In the genomic region with DNA sequence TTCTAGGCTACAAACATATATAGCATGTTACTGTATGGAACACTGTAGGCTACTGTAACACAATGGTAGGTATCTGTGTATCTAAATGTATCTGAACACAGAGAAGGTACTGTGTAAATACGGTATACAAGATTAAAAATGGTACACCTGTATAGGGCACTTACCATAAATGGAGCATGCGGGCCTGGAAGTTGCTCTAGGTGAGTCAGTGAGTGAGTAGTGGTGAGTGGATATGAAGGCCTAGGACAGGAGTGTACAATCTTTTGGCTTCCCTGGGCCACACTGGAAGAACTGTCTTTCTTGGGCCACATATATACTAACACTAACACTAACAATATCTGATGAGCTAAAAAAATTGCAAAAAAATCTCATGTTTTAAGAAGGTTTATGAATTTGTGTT, we compare ENCODE assay signal across 25 cellular contexts. TPM values are rescaled to one million over a fixed set of nuclear protein-coding genes. Genes with fewer than 3 reads are reported as not detected.
DNase-seq lines count a peak whose midpoint lies in the region; ATAC-seq lines count a peak whose summit lies in the region.
"Had no signal": no experiment of that assay in that cellular context is flagged by ENCODE, and none has a peak within 500 bp of the region (broad histone marks: within the 10 kb centered on the region; RNA-seq: fewer than 3 reads in every experiment).

No MANE protein-coding gene starts in this region.

- H3K4me1 Mint-ChIP-seq in memory B cell: peaks cover 20% of the 10 kb centered on the region
- no peaks in the 10 kb centered on the region for H3K4me1 Mint-ChIP-seq in activated CD8-positive, alpha-beta T cell treated with anti-CD3 and anti-CD28 coated beads, Interleukin-2, amount 10 ng/mL, durations not matched to agents 7 days and 5 days (ENCODE audit: low read depth)

- H3K9me3 Mint-ChIP-seq in memory B cell: no peaks in the 10 kb centered on the region
- H3K9me3 Mint-ChIP-seq in activated CD8-positive, alpha-beta T cell treated with anti-CD3 and anti-CD28 coated beads, Interleukin-2, amount 10 ng/mL, durations not matched to agents 7 days and 5 days (ENCODE audit: insufficient read depth): no peaks in the 10 kb centered on the region
- H3K9me3 Mint-ChIP-seq: CD4-positive, alpha-beta memory T cell; H9 had no signal

- H3K36me3 Mint-ChIP-seq in memory B cell: peaks cover 41% of the 10 kb centered on the region
- H3K36me3 Mint-ChIP-seq in activated CD8-positive, alpha-beta T cell treated with anti-CD3 and anti-CD28 coated beads, Interleukin-2, amount 10 ng/mL, durations not matched to agents 7 days and 5 days (ENCODE audit: low read depth): peaks cover 17% of the 10 kb centered on the region

- CTCF ChIA-PET in activated CD8-positive, alpha-beta T cell treated with anti-CD3 and anti-CD28 coated beads, Interleukin-2, amount 10 ng/mL, durations not matched to agents 7 days and 5 days (lab: Charles Lee): interaction anchor here (1.0 to 1.7 kb wide), 3 partner anchors 15 to 106 kb away, joined by 3 to 9 read pairs (median 5); partner anchors contain the start of gene RNF141

- H3K4me3 Mint-ChIP-seq in memory B cell: no peak overlapping the region
- no peak overlapping the region for H3K4me3 Mint-ChIP-seq in activated CD8-positive, alpha-beta T cell treated with anti-CD3 and anti-CD28 coated beads, Interleukin-2, amount 10 ng/mL, durations not matched to agents 7 days and 5 days
- H3K4me3 Mint-ChIP-seq: CD4-positive, alpha-beta memory T cell; H9 had no signal

- no peaks in the 10 kb centered on the region for H3K27me3 Mint-ChIP-seq in memory B cell
- H3K27me3 Mint-ChIP-seq in activated CD8-positive, alpha-beta T cell treated with anti-CD3 and anti-CD28 coated beads, Interleukin-2, amount 10 ng/mL, durations not matched to agents 7 days and 5 days (ENCODE audit: low read depth): no peaks in the 10 kb centered on the region
- H3K27me3 Mint-ChIP-seq: CD4-positive, alpha-beta memory T cell had no signal

- no peak for ATAC-seq in memory B cell (ENCODE audit: low read depth)
- ATAC-seq in HG03045 (IDR thresholded peaks at IDR 0.05; ENCODE audit: unreplicated experiment): no peak
- ATAC-seq in HG03520 (IDR thresholded peaks at IDR 0.05; ENCODE audit: unreplicated experiment): no peak
- no peak for ATAC-seq in activated CD8-positive, alpha-beta T cell treated with anti-CD3 and anti-CD28 coated beads, Interleukin-2, amount 10 ng/mL, durations not matched to agents 7 days and 5 days
- ATAC-seq: GM12878 had no signal

- peak; percentile 11 for DNase-seq in RKO (ENCODE audit: low spot score)
- no peak for DNase-seq in memory B cell (ENCODE audit: low spot score in 2 of 2)
- no peak for DNase-seq in activated CD8-positive, alpha-beta T cell treated with anti-CD3 and anti-CD28 coated beads, Interleukin-2, amount 10 ng/mL, durations not matched to agents 7 days and 5 days
- DNase-seq in HCEC 1CT: no peak
- DNase-seq: ACHN; Caco-2; CD4-positive, alpha-beta memory T cell; DMS 273 treated with DMSO at 0.1 percent for 48 hours; DMS79 treated with DMSO at 0.1 percent for 48 hours; GM23248; H9; Karpas-422; NCI-H1694; NCI-H2081; NCI-H2171 treated with DMSO at 0.1 percent for 48 hours; NCI-H524 treated with DMSO at 0.1 percent for 48 hours; NCI-H82; OCI-M1; SHP77 treated with DMSO at 0.1 percent for 48 hours had no signal

- POLR2A ChIA-PET in activated CD8-positive, alpha-beta T cell treated with anti-CD3 and anti-CD28 coated beads, Interleukin-2, amount 10 ng/mL, durations not matched to agents 7 days and 5 days (lab: Charles Lee): interaction anchor here (1.2 kb wide), 1 partner anchor 9 kb away, joined by 3 read pairs; no protein-coding TSS in a partner anchor

- H3K27ac ChIP-seq in cingulate gyrus (ENCODE audit: low read depth, low read length): peak overlapping the region; percentile 48
- H3K27ac ChIP-seq: BLaER1 treated with 17β-estradiol and CSF1 and Interleukin-3, amounts not matched to agents 10 nM and 100 nM; GM23248; SK-N-MC had no signal

- peak overlapping the region; percentile 75 for H3K27ac Mint-ChIP-seq in memory B cell
- H3K27ac Mint-ChIP-seq in activated CD8-positive, alpha-beta T cell treated with anti-CD3 and anti-CD28 coated beads, Interleukin-2, amount 10 ng/mL, durations not matched to agents 7 days and 5 days: no peak overlapping the region
- H3K27ac Mint-ChIP-seq: H9 had no signal

RNA-seq across cellular contexts. Expression of gene RNF141, which starts 21.4 kb away (rescaled TPM):
- 10 to 100 TPM; 10.7 to 11.6 TPM for total RNA-seq in activated CD8-positive, alpha-beta T cell treated with anti-CD3 and anti-CD28 coated beads, Interleukin-2, amount 10 ng/mL, durations not matched to agents 7 days and 5 days

RNA-seq across cellular contexts. Expression of gene LYVE1, which starts 48.8 kb away (rescaled TPM):
- total RNA-seq in activated CD8-positive, alpha-beta T cell treated with anti-CD3 and anti-CD28 coated beads, Interleukin-2, amount 10 ng/mL, durations not matched to agents 7 days and 5 days: not detected
- total RNA-seq: Caco-2; CD4-positive, alpha-beta memory T cell; GM23248; H9 had no signal
